In the genomic region with DNA sequence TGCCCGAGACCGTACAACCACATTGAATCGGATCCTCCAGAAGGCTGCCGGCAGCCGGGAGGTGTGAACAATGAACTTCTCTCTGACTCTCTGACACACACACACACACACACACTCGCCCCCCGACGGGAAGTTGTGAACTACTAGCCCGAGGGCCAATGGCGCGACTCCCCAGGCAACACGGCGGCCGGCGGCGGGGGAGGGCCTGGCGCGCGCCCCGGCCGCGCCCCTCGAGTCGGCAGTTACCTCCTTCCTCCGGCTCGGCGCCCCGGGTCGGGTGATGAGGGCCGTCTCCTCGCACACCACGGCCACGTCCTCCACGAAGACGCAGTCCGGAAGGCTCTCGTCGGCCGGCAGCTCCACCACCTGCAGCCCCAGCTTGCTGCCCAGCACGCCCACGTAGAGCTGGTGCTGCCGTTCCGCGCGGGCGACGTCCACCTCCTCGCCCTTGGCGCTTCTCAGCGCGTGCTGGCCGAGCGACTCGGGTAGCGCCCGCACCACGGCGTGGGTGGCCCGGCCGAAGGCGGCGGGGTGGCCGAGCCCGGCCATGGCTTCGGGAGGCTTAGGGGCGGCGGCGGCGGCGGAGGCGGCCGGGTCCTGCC, we compare ENCODE assay signal across 8 cellular contexts. TPM values are rescaled to one million over a fixed set of nuclear protein-coding genes. Genes with fewer than 3 reads are reported as not detected.
DNase-seq lines count a peak whose midpoint lies in the region; ATAC-seq and TF ChIP-seq lines count a peak whose summit lies in the region.

No MANE protein-coding gene starts in this region.

- H3K27me3 ChIP-seq in tibial artery, result no peaks in the 10 kb centered on the region

- H3K4me1 Mint-ChIP-seq in activated T-cell treated with anti-CD3 and anti-CD28 coated beads, Interleukin-2, amount 50 U/mL, for 4 hours (ENCODE audit: low read depth), result peaks cover 9% of the 10 kb centered on the region
- peaks cover 3 to 10% (median 8%) of the 10 kb centered on the region in 4 donors for H3K4me1 Mint-ChIP-seq in naive thymus-derived CD8-positive, alpha-beta T cell

- peaks cover 0 to 17% (median 8%) of the 10 kb centered on the region in 4 donors for H3K4me1 ChIP-seq in tibial artery

- peak; percentile 52 for ATAC-seq in HG02678 (IDR thresholded peaks at IDR 0.05; ENCODE audit: unreplicated experiment)
- ATAC-seq in activated T-cell treated with anti-CD3 and anti-CD28 coated beads, Interleukin-2, amount 50 U/mL, for 4 hours, result peak; percentile 67 to 80
- peak; percentile 65 to 71 for ATAC-seq in naive thymus-derived CD8-positive, alpha-beta T cell

- H3K9me3 ChIP-seq in tibial artery, result no peaks in the 10 kb centered on the region

- H3K27me3 Mint-ChIP-seq in activated T-cell treated with anti-CD3 and anti-CD28 coated beads, Interleukin-2, amount 50 U/mL, for 4 hours (ENCODE audit: low read depth), result peaks cover 56% of the 10 kb centered on the region
- H3K27me3 Mint-ChIP-seq in naive thymus-derived CD8-positive, alpha-beta T cell, result peaks cover 36 to 62% (median 60%) of the 10 kb centered on the region in 5 donors

- no peak overlapping the region for H3K27ac Mint-ChIP-seq in naive thymus-derived CD8-positive, alpha-beta T cell

- POLR2A ChIA-PET in naive thymus-derived CD8-positive, alpha-beta T cell (lab: Charles Lee), result no interaction called here

- peak overlapping the region; percentile 5 for H3K4me3 Mint-ChIP-seq in activated T-cell treated with anti-CD3 and anti-CD28 coated beads, Interleukin-2, amount 50 U/mL, for 4 hours
- peak overlapping the region; percentile 20 to 74 (median 52) for H3K4me3 Mint-ChIP-seq in naive thymus-derived CD8-positive, alpha-beta T cell

- TF ChIP-seq CTCF in fibroblast of the aortic adventitia (IDR thresholded peaks at IDR 0.05; ENCODE audit: insufficient read depth, low read length) (no peak), tibial artery (IDR thresholded peaks at IDR 0.05) (no peak)

- peak; percentile 30 for DNase-seq in activated CD4-positive, alpha-beta T cell treated with anti-CD3 and anti-CD28 coated beads for 48 hours
- no peak for DNase-seq in activated CD4-positive, alpha-beta T cell treated with anti-CD3 and anti-CD28 coated beads for 1 hour
- DNase-seq in NCI-H2107 (lab: John Stamatoyannopoulos, UW) (peak; percentile 43), fibroblast of the aortic adventitia (ENCODE audit: low read depth) (peak; percentile 66), tibial artery (peak; percentile 57 to 82)
- peak; percentile 5 for DNase-seq in activated T-cell treated with anti-CD3 and anti-CD28 coated beads, Interleukin-2, amount 50 U/mL, for 4 hours
- DNase-seq in naive thymus-derived CD8-positive, alpha-beta T cell, result peak in 4 of 10 donors; percentile 3 to 18 (median 8)

- H3K4me3 ChIP-seq in fibroblast of the aortic adventitia (ENCODE audit: low read depth, low read length) (peak overlapping the region; percentile 84), tibial artery (peak overlapping the region; percentile 67 to 68)

- intact Hi-C loops in tibial artery (cut with DNase I; ENCODE audit: low total_unique reads), result no loop called here

- no peaks in the 10 kb centered on the region for H3K36me3 ChIP-seq in tibial artery

- H3K27ac ChIP-seq in tibial artery, result peak overlapping the region; percentile 77

- no peaks in the 10 kb centered on the region for H3K9me3 Mint-ChIP-seq in activated T-cell treated with anti-CD3 and anti-CD28 coated beads, Interleukin-2, amount 50 U/mL, for 4 hours
- H3K9me3 Mint-ChIP-seq in naive thymus-derived CD8-positive, alpha-beta T cell, result peaks cover 0 to 5% (median 0%) of the 10 kb centered on the region in 9 donors

- H3K36me3 Mint-ChIP-seq in activated T-cell treated with anti-CD3 and anti-CD28 coated beads, Interleukin-2, amount 50 U/mL, for 4 hours (ENCODE audit: insufficient read depth), result no peaks in the 10 kb centered on the region
- H3K36me3 Mint-ChIP-seq in naive thymus-derived CD8-positive, alpha-beta T cell, result peaks cover 0 to 14% (median 0%) of the 10 kb centered on the region in 3 donors

RNA-seq across cellular contexts. Expression of a gene that starts 0.4 kb away (rescaled TPM):
- total RNA-seq in activated T-cell treated with anti-CD3 and anti-CD28 coated beads, Interleukin-2, amount 50 U/mL, for 4 hours, result under 1 TPM; 0.16 to 0.48 (median 0.21) TPM
- 57.8 and 88.9 TPM in 2 replicates for total RNA-seq in fibroblast of the aortic adventitia (ENCODE audit: low replicate concordance)
- not detected for total RNA-seq in naive thymus-derived CD8-positive, alpha-beta T cell
- polyA plus RNA-seq in naive thymus-derived CD8-positive, alpha-beta T cell, result not detected

Comparison
In these comparisons a context has a peak if more than half of its experiments do, and no peak if none do; other contexts are left out.
1. RNA of a gene that starts 0.4 kb away (total RNA-seq): 57.8 to 88.9 TPM in fibroblast of the aortic adventitia; 0.16 to 0.48 TPM in activated T-cell treated with anti-CD3 and anti-CD28 coated beads, Interleukin-2, amount 50 U/mL, for 4 hours and not detected in naive thymus-derived CD8-positive, alpha-beta T cell; every median in the first group is over 10 times any median in the second.
2. Peak in every context shown above with its lines, with median percentiles within 50 percentile points of each other: ATAC-seq.